20 cellular contexts compared by ENCODE assay signal in genomic region chr13:111467111-111467890, GRCh38.
DNase-seq lines count a peak whose midpoint lies in the region; ATAC-seq lines count a peak whose summit lies in the region.
"Had no signal": no experiment of that assay in that cellular context is flagged by ENCODE, and none has a peak within 500 bp of the region (broad histone marks: within the 10 kb centered on the region; RNA-seq: fewer than 3 reads in every experiment).

No MANE protein-coding gene starts in this region.

- H4K8ac ChIP-seq in neuronal stem cell (ENCODE audit: low read depth, low read length) = no peak overlapping the region

- H3K4me3 ChIP-seq in neuronal stem cell (ENCODE audit: low read length in 2 of 2) = no peak overlapping the region
- H3K4me3 ChIP-seq: BLaER1, GM23248 had no signal

- H3K9ac ChIP-seq in neuronal stem cell (ENCODE audit: low read depth, low read length, poor library complexity) = no peak overlapping the region
- H3K9ac ChIP-seq: BLaER1, GM23248 had no signal

- no peaks in the 10 kb centered on the region for H3K4me1 ChIP-seq in neuronal stem cell (ENCODE audit: control insufficient read depth in 2 of 2, insufficient read depth in 1 of 2, low read depth in 1 of 2, low read length in 2 of 2)
- H3K4me1 ChIP-seq: Caco-2 had no signal

- no peak overlapping the region for H3K27ac Mint-ChIP-seq in activated CD4-positive, alpha-beta memory T cell treated with anti-CD3 and anti-CD28 coated beads, Interleukin-2, amount 10 ng/mL, durations not matched to agents 7 days and 5 days
- H3K27ac Mint-ChIP-seq in activated CD4-positive, alpha-beta memory T cell treated with anti-CD3 and anti-CD28 coated beads for 36 hours = no peak overlapping the region
- H3K27ac Mint-ChIP-seq in immature natural killer cell = no peak overlapping the region
- H3K27ac Mint-ChIP-seq: B cell; CD8-positive, alpha-beta T cell had no signal

- H2BK5ac ChIP-seq in neuronal stem cell (ENCODE audit: low read length) = no peak overlapping the region

- no CpG with 5 or more reads among the region's 7 CpGs for WGBS in neuronal stem cell (ENCODE audit: extremely low coverage in 2 of 2, insufficient read length in 2 of 2, insufficient replicate concordance in 1 of 2), 2 donors

- intact Hi-C loops in activated CD4-positive, alpha-beta memory T cell treated with anti-CD3 and anti-CD28 coated beads for 36 hours (cut with micrococcal nuclease) = no loop called here
- intact Hi-C loops in posterior vena cava (cut with DNase I) = no loop called here

- no peak overlapping the region for H3K14ac ChIP-seq in neuronal stem cell (ENCODE audit: low read length)

- ATAC-seq in HG02973 (IDR thresholded peaks at IDR 0.05; ENCODE audit: unreplicated experiment) (no peak), HG03025 (IDR thresholded peaks at IDR 0.05; ENCODE audit: low FRiP score, unreplicated experiment) (no peak)
- ATAC-seq: CD8-positive, alpha-beta T cell had no signal

- H4K91ac ChIP-seq in neuronal stem cell (ENCODE audit: low read depth, low read length, poor library complexity) = no peak overlapping the region

- H3K79me1 ChIP-seq in neuronal stem cell (ENCODE audit: low read depth, low read length) = peaks cover 1% of the 10 kb centered on the region

- H3K9me3 ChIP-seq in neuronal stem cell (replicated peaks in 1 of 2; ENCODE audit: control insufficient read depth in 2 of 2, insufficient read depth in 1 of 2, low read depth in 1 of 2, low read length in 2 of 2) = no peaks in the 10 kb centered on the region
- H3K9me3 ChIP-seq: BLaER1, Caco-2 had no signal

- no peak overlapping the region for H3K4me3 Mint-ChIP-seq in activated CD4-positive, alpha-beta memory T cell treated with anti-CD3 and anti-CD28 coated beads, Interleukin-2, amount 10 ng/mL, durations not matched to agents 7 days and 5 days
- no peak overlapping the region for H3K4me3 Mint-ChIP-seq in activated CD4-positive, alpha-beta memory T cell treated with anti-CD3 and anti-CD28 coated beads for 36 hours
- no peak overlapping the region for H3K4me3 Mint-ChIP-seq in immature natural killer cell
- H3K4me3 Mint-ChIP-seq: B cell; CD4-positive, CD25-positive, alpha-beta regulatory T cell; CD8-positive, alpha-beta T cell had no signal

- H2AFZ ChIP-seq in neuronal stem cell (ENCODE audit: low read length) = no peak overlapping the region
- H2AFZ ChIP-seq: GM23248 had no signal

- no peak overlapping the region for H2BK120ac ChIP-seq in neuronal stem cell (ENCODE audit: low read depth, low read length)

- no peaks in the 10 kb centered on the region for H3K36me3 ChIP-seq in neuronal stem cell (replicated peaks in 1 of 2; ENCODE audit: control insufficient read depth in 2 of 2, insufficient read depth in 2 of 2, low read length in 2 of 2)
- H3K36me3 ChIP-seq: BLaER1 had no signal

- H3K9me3 Mint-ChIP-seq in activated CD4-positive, alpha-beta memory T cell treated with anti-CD3 and anti-CD28 coated beads, Interleukin-2, amount 10 ng/mL, durations not matched to agents 7 days and 5 days = no peaks in the 10 kb centered on the region
- H3K9me3 Mint-ChIP-seq in activated CD4-positive, alpha-beta memory T cell treated with anti-CD3 and anti-CD28 coated beads for 36 hours = no peaks in the 10 kb centered on the region
- no peaks in the 10 kb centered on the region for H3K9me3 Mint-ChIP-seq in immature natural killer cell
- H3K9me3 Mint-ChIP-seq: CD8-positive, alpha-beta T cell had no signal

- H3K27ac ChIP-seq in neuronal stem cell (replicated peaks; ENCODE audit: low read length) = no peak overlapping the region
- H3K27ac ChIP-seq: 22Rv1, BLaER1, C4-2B, GM23248 had no signal

- H3K27me3 Mint-ChIP-seq in activated CD4-positive, alpha-beta memory T cell treated with anti-CD3 and anti-CD28 coated beads, Interleukin-2, amount 10 ng/mL, durations not matched to agents 7 days and 5 days = peaks cover 21% of the 10 kb centered on the region
- H3K27me3 Mint-ChIP-seq in activated CD4-positive, alpha-beta memory T cell treated with anti-CD3 and anti-CD28 coated beads for 36 hours = peaks cover 8% of the 10 kb centered on the region
- peaks cover 4 to 10% (median 6%) of the 10 kb centered on the region in 3 donors for H3K27me3 Mint-ChIP-seq in immature natural killer cell (ENCODE audit: low read depth in 3 of 3)

- H3K18ac ChIP-seq in neuronal stem cell (ENCODE audit: low read length) = peak overlapping the region; percentile 39

- no peak overlapping the region for H2BK15ac ChIP-seq in neuronal stem cell (ENCODE audit: low read length)

- CTCF ChIA-PET in activated CD4-positive, alpha-beta memory T cell treated with anti-CD3 and anti-CD28 coated beads, Interleukin-2, amount 10 ng/mL, durations not matched to agents 7 days and 5 days (lab: Charles Lee) = no interaction called here
- CTCF ChIA-PET in activated CD4-positive, alpha-beta memory T cell treated with anti-CD3 and anti-CD28 coated beads for 36 hours (lab: Charles Lee) = no interaction called here

- no peaks in the 10 kb centered on the region for H3K36me3 Mint-ChIP-seq in activated CD4-positive, alpha-beta memory T cell treated with anti-CD3 and anti-CD28 coated beads, Interleukin-2, amount 10 ng/mL, durations not matched to agents 7 days and 5 days (ENCODE audit: low read depth)
- no peaks in the 10 kb centered on the region for H3K36me3 Mint-ChIP-seq in activated CD4-positive, alpha-beta memory T cell treated with anti-CD3 and anti-CD28 coated beads for 36 hours
- H3K36me3 Mint-ChIP-seq in immature natural killer cell = no peaks in the 10 kb centered on the region
- H3K36me3 Mint-ChIP-seq: CD4-positive, CD25-positive, alpha-beta regulatory T cell; CD8-positive, alpha-beta T cell had no signal

- H2AK5ac ChIP-seq in neuronal stem cell (ENCODE audit: low read depth, low read length) = peak overlapping the region; percentile 81

- no peak overlapping the region for H3K4ac ChIP-seq in neuronal stem cell (ENCODE audit: low read length)

- POLR2A ChIA-PET in activated CD4-positive, alpha-beta memory T cell treated with anti-CD3 and anti-CD28 coated beads, Interleukin-2, amount 10 ng/mL, durations not matched to agents 7 days and 5 days (lab: Charles Lee) = no interaction called here
- POLR2A ChIA-PET in activated CD4-positive, alpha-beta memory T cell treated with anti-CD3 and anti-CD28 coated beads for 36 hours (lab: Charles Lee) = no interaction called here

- peak; percentile 4 for DNase-seq in activated CD4-positive, alpha-beta memory T cell treated with anti-CD3 and anti-CD28 coated beads, Interleukin-2, amount 10 ng/mL, durations not matched to agents 7 days and 5 days
- no peak for DNase-seq in activated CD4-positive, alpha-beta memory T cell treated with anti-CD3 and anti-CD28 coated beads for 36 hours
- DNase-seq in neuronal stem cell (ENCODE audit: low spot score) (no peak), posterior vena cava (ENCODE audit: low spot score) (peak; percentile 71), ureter (ENCODE audit: low spot score) (peak; percentile 29), immature natural killer cell (no peak)
- DNase-seq: Caco-2; CD4-positive, CD25-positive, alpha-beta regulatory T cell; DMS153; DND-41; GM23248; H7; HCEC 1CT had no signal

- H3K23ac ChIP-seq in neuronal stem cell (ENCODE audit: low read depth, low read length, poor library complexity) = no peak overlapping the region

- H3K27me3 ChIP-seq in neuronal stem cell (ENCODE audit: control insufficient read depth in 3 of 3, insufficient read depth in 3 of 3, low read depth in 1 of 3, low read length in 3 of 3) = peaks cover 0 to 16% (median 0%) of the 10 kb centered on the region in 3 experiments
- H3K27me3 ChIP-seq: BLaER1 had no signal

- H2BK12ac ChIP-seq in neuronal stem cell (ENCODE audit: low read length) = no peak overlapping the region

- no peak overlapping the region for H3K4me2 ChIP-seq in neuronal stem cell (ENCODE audit: insufficient read depth, low read length, poor library complexity, severe bottlenecking)
- H3K4me2 ChIP-seq: BLaER1 had no signal

- no peaks in the 10 kb centered on the region for H3K4me1 Mint-ChIP-seq in activated CD4-positive, alpha-beta memory T cell treated with anti-CD3 and anti-CD28 coated beads, Interleukin-2, amount 10 ng/mL, durations not matched to agents 7 days and 5 days
- no peaks in the 10 kb centered on the region for H3K4me1 Mint-ChIP-seq in activated CD4-positive, alpha-beta memory T cell treated with anti-CD3 and anti-CD28 coated beads for 36 hours (ENCODE audit: low read depth)
- H3K4me1 Mint-ChIP-seq in immature natural killer cell = no peaks in the 10 kb centered on the region
- H3K4me1 Mint-ChIP-seq: B cell; CD4-positive, CD25-positive, alpha-beta regulatory T cell had no signal

Comparison
In these comparisons a context has a peak if more than half of its experiments do, and no peak if none do; other contexts are left out.
1. DNase-seq: peak in activated CD4-positive, alpha-beta memory T cell treated with anti-CD3 and anti-CD28 coated beads, Interleukin-2, amount 10 ng/mL, durations not matched to agents 7 days and 5 days (single experiment), posterior vena cava (single experiment) and ureter (single experiment); none in activated CD4-positive, alpha-beta memory T cell treated with anti-CD3 and anti-CD28 coated beads for 36 hours (single experiment), neuronal stem cell (single experiment) and immature natural killer cell (0 of 3).